Comparison of ENCODE assay signal across 23 cellular contexts in the genomic region with DNA sequence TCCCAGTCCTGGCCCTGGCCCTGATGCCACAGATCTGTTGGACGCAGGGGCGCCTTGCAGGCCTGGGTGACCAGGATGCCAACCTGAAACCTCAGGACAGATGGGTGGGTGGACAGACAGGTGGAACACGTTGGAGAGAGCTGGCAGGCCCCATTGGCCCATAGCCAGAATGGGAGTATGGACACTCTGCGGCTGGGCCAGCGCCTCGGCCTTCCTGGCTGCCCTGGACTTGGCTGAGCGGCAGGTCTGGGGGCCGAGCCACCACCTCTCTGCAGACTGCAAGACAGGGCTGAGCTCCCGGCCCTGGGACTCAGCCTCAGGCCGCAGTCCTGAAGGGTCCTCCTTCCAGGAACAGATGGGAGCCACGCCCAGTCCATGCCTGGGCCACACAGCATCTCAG. TPM values are rescaled to one million over a fixed set of nuclear protein-coding genes. Genes with fewer than 3 reads are reported as not detected.
"Had no signal": no experiment of that assay in that cellular context is flagged by ENCODE, and none has a peak within 500 bp of the region (broad histone marks: within the 10 kb centered on the region; RNA-seq: fewer than 3 reads in every experiment).

No MANE protein-coding gene starts in this region.

- H3K36me3 ChIP-seq: esophagus squamous epithelium, spleen, thoracic aorta, transverse colon had no signal

- H3K9me3 ChIP-seq: esophagus squamous epithelium, spleen, thoracic aorta, transverse colon had no signal

- DNase-seq: esophagus squamous epithelium; foreskin fibroblast; immature natural killer cell; left cardiac atrium; left ventricle myocardium superior; mesendoderm; naive thymus-derived CD4-positive, alpha-beta T cell; nephron progenitor cell; posterior cingulate gyrus; spleen; stimulated activated CD4-positive, alpha-beta T cell treated with anti-CD3 and anti-CD28 coated beads, Interleukin-15, amount 100 ng/mL, for 24 hours; stimulated activated CD4-positive, alpha-beta T cell treated with anti-CD3 and anti-CD28 coated beads, Interleukin-1b, Interleukin-23, amount 100 ng/mL, for 48 hours; stimulated activated CD4-positive, alpha-beta T cell treated with anti-CD3 and anti-CD28 coated beads, Interleukin-4, amount 100 ng/mL, for 24 hours; stimulated activated naive B cell treated with anti-CD40 and anti-IgM and Interleukin-4, amounts not matched to agents 10 μg/mL and 1 μg/mL and 100 μg/mL, for 72 hours; stimulated activated naive CD8-positive, alpha-beta T cell treated with anti-CD3 and anti-CD28 coated beads, Interleukin-15, amount 100 ng/mL, for 72 hours; transverse colon had no signal

- H3K27ac Mint-ChIP-seq: dendritic cell treated with granulocyte-macrophage colony-stimulating factor and Interleukin-4, amounts not matched to agents 40 ng/mL and 50 ng/mL, for 4 days; immature natural killer cell; naive thymus-derived CD4-positive, alpha-beta T cell; nephron progenitor cell; stimulated activated naive B cell treated with anti-CD40 and anti-IgM and Interleukin-4, amounts not matched to agents 10 μg/mL and 1 μg/mL and 100 μg/mL, for 72 hours; stimulated activated naive CD8-positive, alpha-beta T cell treated with anti-CD3 and anti-CD28 coated beads, Interleukin-15, amount 100 ng/mL, for 72 hours had no signal

- H3K27ac ChIP-seq: esophagus squamous epithelium, spleen, thoracic aorta, transverse colon had no signal

- H3K4me1 ChIP-seq: esophagus squamous epithelium, spleen, transverse colon had no signal

- H3K4me1 Mint-ChIP-seq: immature natural killer cell; naive thymus-derived CD4-positive, alpha-beta T cell; nephron progenitor cell; stimulated activated naive CD8-positive, alpha-beta T cell treated with anti-CD3 and anti-CD28 coated beads, Interleukin-15, amount 100 ng/mL, for 72 hours had no signal

- ATAC-seq: left cardiac atrium; left ventricle myocardium superior; naive thymus-derived CD4-positive, alpha-beta T cell; sciatic nerve; stimulated activated naive B cell treated with anti-CD40 and anti-IgM and Interleukin-4, amounts not matched to agents 10 μg/mL and 1 μg/mL and 100 μg/mL, for 72 hours; stimulated activated naive CD8-positive, alpha-beta T cell treated with anti-CD3 and anti-CD28 coated beads, Interleukin-15, amount 100 ng/mL, for 72 hours had no signal

- H3K4me3 Mint-ChIP-seq: dendritic cell treated with granulocyte-macrophage colony-stimulating factor and Interleukin-4, amounts not matched to agents 40 ng/mL and 50 ng/mL, for 4 days; immature natural killer cell; naive thymus-derived CD4-positive, alpha-beta T cell; nephron progenitor cell; stimulated activated naive B cell treated with anti-CD40 and anti-IgM and Interleukin-4, amounts not matched to agents 10 μg/mL and 1 μg/mL and 100 μg/mL, for 72 hours; stimulated activated naive CD8-positive, alpha-beta T cell treated with anti-CD3 and anti-CD28 coated beads, Interleukin-15, amount 100 ng/mL, for 72 hours had no signal

- H3K36me3 Mint-ChIP-seq: immature natural killer cell; naive thymus-derived CD4-positive, alpha-beta T cell; stimulated activated naive B cell treated with anti-CD40 and anti-IgM and Interleukin-4, amounts not matched to agents 10 μg/mL and 1 μg/mL and 100 μg/mL, for 72 hours had no signal

- H3K9me3 Mint-ChIP-seq: dendritic cell treated with granulocyte-macrophage colony-stimulating factor and Interleukin-4, amounts not matched to agents 40 ng/mL and 50 ng/mL, for 4 days; immature natural killer cell; naive thymus-derived CD4-positive, alpha-beta T cell; nephron progenitor cell; stimulated activated naive B cell treated with anti-CD40 and anti-IgM and Interleukin-4, amounts not matched to agents 10 μg/mL and 1 μg/mL and 100 μg/mL, for 72 hours; stimulated activated naive CD8-positive, alpha-beta T cell treated with anti-CD3 and anti-CD28 coated beads, Interleukin-15, amount 100 ng/mL, for 72 hours had no signal

- H3K4me3 ChIP-seq: esophagus squamous epithelium, lung, spleen, thoracic aorta, transverse colon had no signal

RNA-seq across cellular contexts. Expression of a gene that starts 14.2 kb away (rescaled TPM):
- total RNA-seq: left cardiac atrium; left ventricle myocardium superior; mononuclear cell; naive thymus-derived CD4-positive, alpha-beta T cell; pulmonary artery endothelial cell; sciatic nerve; skeletal muscle tissue; spleen; thoracic aorta; transverse colon had no signal
- polyA plus RNA-seq: immature natural killer cell; naive thymus-derived CD4-positive, alpha-beta T cell; spleen had no signal
